8 cellular contexts compared by ENCODE assay signal in genomic region chr10:89645742-89646172, GRCh38. TPM values are rescaled to one million over a fixed set of nuclear protein-coding genes. Genes with fewer than 3 reads are reported as not detected.
DNase-seq lines count a peak whose midpoint lies in the region; ATAC-seq and TF ChIP-seq lines count a peak whose summit lies in the region.

No MANE protein-coding gene starts in this region.

- TF ChIP-seq POLR2A in body of pancreas (IDR thresholded peaks at IDR 0.05): no peak

- H3K4me3 ChIP-seq in body of pancreas: no peak overlapping the region

- DNase-seq in stimulated activated naive CD8-positive, alpha-beta T cell treated with anti-CD3 and anti-CD28 coated beads, Interleukin-15, Interleukin-2, amounts not matched to agents 100 U/mL and 50 U/mL, for 24 hours: no peak
- DNase-seq in body of pancreas (peak in 1 of 4 donors; percentile 36), memory B cell (ENCODE audit: low spot score in 2 of 2) (no peak), T-helper 9 cell (no peak), GM19238 (ENCODE audit: insufficient read length, low spot score) (no peak), activated gamma-delta T cell treated with Interleukin-2 at 50 U/mL for 16 hours (no peak)
- no peak for DNase-seq in stimulated activated CD4-positive, alpha-beta T cell treated with anti-CD3 and anti-CD28 coated beads, Interleukin-12 subunit alpha, Interleukin-12 subunit beta, amount 100 ng/mL, for 4 hours

- no peaks in the 10 kb centered on the region for H3K36me3 Mint-ChIP-seq in stimulated activated naive CD8-positive, alpha-beta T cell treated with anti-CD3 and anti-CD28 coated beads, Interleukin-15, Interleukin-2, amounts not matched to agents 100 ng/mL and 50 ng/mL, for 24 hours (ENCODE audit: low read depth)
- no peaks in the 10 kb centered on the region for H3K36me3 Mint-ChIP-seq in memory B cell

- no peak for ATAC-seq in stimulated activated naive CD8-positive, alpha-beta T cell treated with anti-CD3 and anti-CD28 coated beads, Interleukin-15, Interleukin-2, amounts not matched to agents 100 U/mL and 50 U/mL, for 24 hours
- no peak for ATAC-seq in body of pancreas
- no peak for ATAC-seq in memory B cell (ENCODE audit: low read depth)

- H3K27ac ChIP-seq in body of pancreas: peak overlapping the region; percentile 80 to 89 (median 85)

- H3K27me3 ChIP-seq in body of pancreas: no peaks in the 10 kb centered on the region

- no peaks in the 10 kb centered on the region for H3K36me3 ChIP-seq in body of pancreas (replicated peaks in 1 of 2; ENCODE audit: insufficient read depth in 1 of 2, low read depth in 2 of 2)

- intact Hi-C loops in body of pancreas (cut with DNase I): no loop called here

- peaks cover 9% of the 10 kb centered on the region for H3K4me1 Mint-ChIP-seq in stimulated activated naive CD8-positive, alpha-beta T cell treated with anti-CD3 and anti-CD28 coated beads, Interleukin-15, Interleukin-2, amounts not matched to agents 100 ng/mL and 50 ng/mL, for 24 hours (ENCODE audit: low read depth)
- peaks cover 13% of the 10 kb centered on the region for H3K4me1 Mint-ChIP-seq in memory B cell

- H3K27ac Mint-ChIP-seq in stimulated activated naive CD8-positive, alpha-beta T cell treated with anti-CD3 and anti-CD28 coated beads, Interleukin-15, Interleukin-2, amounts not matched to agents 100 ng/mL and 50 ng/mL, for 24 hours: peak overlapping the region; percentile 84
- H3K27ac Mint-ChIP-seq in memory B cell: peak overlapping the region; percentile 2

- no peaks in the 10 kb centered on the region for H3K9me3 ChIP-seq in body of pancreas

- no peaks in the 10 kb centered on the region for H3K9me3 Mint-ChIP-seq in stimulated activated naive CD8-positive, alpha-beta T cell treated with anti-CD3 and anti-CD28 coated beads, Interleukin-15, Interleukin-2, amounts not matched to agents 100 ng/mL and 50 ng/mL, for 24 hours
- no peaks in the 10 kb centered on the region for H3K9me3 Mint-ChIP-seq in memory B cell

- peaks cover 20% of the 10 kb centered on the region for H3K4me1 ChIP-seq in body of pancreas

- no peak overlapping the region for H3K4me3 Mint-ChIP-seq in stimulated activated naive CD8-positive, alpha-beta T cell treated with anti-CD3 and anti-CD28 coated beads, Interleukin-15, Interleukin-2, amounts not matched to agents 100 ng/mL and 50 ng/mL, for 24 hours
- H3K4me3 Mint-ChIP-seq in memory B cell: peak overlapping the region; percentile 86

- 9 to 25% methylated on average over 6 of the region's 6 CpGs for WGBS in body of pancreas, 2 donors

- TF ChIP-seq CTCF in body of pancreas (IDR thresholded peaks at IDR 0.05): no peak

- peaks cover 31% of the 10 kb centered on the region for H3K27me3 Mint-ChIP-seq in stimulated activated naive CD8-positive, alpha-beta T cell treated with anti-CD3 and anti-CD28 coated beads, Interleukin-15, Interleukin-2, amounts not matched to agents 100 ng/mL and 50 ng/mL, for 24 hours
- no peaks in the 10 kb centered on the region for H3K27me3 Mint-ChIP-seq in memory B cell

RNA-seq across cellular contexts. Expression of gene PANK1, which starts 0.7 kb away (rescaled TPM):
- 1 to 10 TPM; 2.6 to 3.0 TPM for total RNA-seq in body of pancreas

RNA-seq across cellular contexts. Expression of gene KIF20B, which starts 55.6 kb away (rescaled TPM):
- total RNA-seq in body of pancreas: 1 to 10 TPM in 1 of 2 donors, under 1 TPM in 1; 0.99 to 2.1 TPM
